Comparison of ENCODE assay signal across 20 cellular contexts in the genomic region with DNA sequence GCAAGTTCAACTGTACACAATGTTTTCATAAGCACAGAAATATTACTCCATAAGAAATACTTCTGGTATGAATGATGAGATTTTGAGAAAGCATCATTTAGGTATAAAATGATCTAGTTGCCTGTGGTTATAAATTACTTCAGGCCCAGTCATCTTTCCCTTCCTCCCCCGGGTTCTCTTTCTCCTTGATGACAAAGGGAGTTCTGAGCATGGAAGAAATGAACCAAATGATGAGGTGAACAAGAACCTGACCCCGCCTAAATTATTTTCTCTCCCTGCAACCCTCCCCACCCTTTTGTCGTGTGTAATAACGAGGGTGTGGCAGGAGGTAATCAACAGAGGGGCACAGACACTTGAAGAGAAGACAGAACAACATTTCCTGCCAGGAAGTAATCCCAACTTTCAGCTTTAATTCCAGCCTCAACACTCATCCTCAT.
"Had no signal": no experiment of that assay in that cellular context is flagged by ENCODE, and none has a peak within 500 bp of the region (broad histone marks: within the 10 kb centered on the region; RNA-seq: fewer than 3 reads in every experiment).

No MANE protein-coding gene starts in this region.

- H3K36me3 Mint-ChIP-seq: activated naive CD8-positive, alpha-beta T cell treated with anti-CD3 and anti-CD28 coated beads, Interleukin-2, amount 10 ng/mL, durations not matched to agents 7 days and 5 days; mesothelial cell of epicardium; natural killer cell treated with Interleukin-12 subunit alpha and Interleukin-12 subunit beta and Interleukin-15 and Interleukin-18, amount 100 ng/mL, for 72 hours had no signal

- H3K27me3 ChIP-seq: upper lobe of right lung had no signal

- H3K27ac Mint-ChIP-seq: activated naive CD4-positive, alpha-beta T cell treated with anti-CD3 and anti-CD28 coated beads for 36 hours; activated naive CD8-positive, alpha-beta T cell treated with anti-CD3 and anti-CD28 coated beads, Interleukin-2, amount 10 ng/mL, durations not matched to agents 7 days and 5 days; mesothelial cell of epicardium; natural killer cell treated with Interleukin-12 subunit alpha and Interleukin-12 subunit beta and Interleukin-15 and Interleukin-18, amount 100 ng/mL, for 72 hours; progenitor cell of endocrine pancreas had no signal

- H3K4me1 Mint-ChIP-seq: activated naive CD8-positive, alpha-beta T cell treated with anti-CD3 and anti-CD28 coated beads, Interleukin-2, amount 10 ng/mL, durations not matched to agents 7 days and 5 days; mesothelial cell of epicardium had no signal

- H3K9me3 ChIP-seq: left ventricle myocardium inferior, thoracic aorta, upper lobe of right lung had no signal

- H3K9me3 Mint-ChIP-seq: activated naive CD4-positive, alpha-beta T cell treated with anti-CD3 and anti-CD28 coated beads for 36 hours; activated naive CD8-positive, alpha-beta T cell treated with anti-CD3 and anti-CD28 coated beads, Interleukin-2, amount 10 ng/mL, durations not matched to agents 7 days and 5 days; mesothelial cell of epicardium; natural killer cell treated with Interleukin-12 subunit alpha and Interleukin-12 subunit beta and Interleukin-15 and Interleukin-18, amount 100 ng/mL, for 72 hours had no signal

- FAIRE-seq: kidney, TTC549 had no signal

- DNase-seq: activated CD4-positive, CD25-positive, alpha-beta regulatory T cell treated with anti-CD3 and anti-CD28 coated beads, Interleukin-2, amount 50 U/mL, for 72 hours; activated naive CD4-positive, alpha-beta T cell treated with anti-CD3 and anti-CD28 coated beads for 36 hours; activated naive CD8-positive, alpha-beta T cell treated with anti-CD3 and anti-CD28 coated beads, Interleukin-2, amount 10 ng/mL, durations not matched to agents 7 days and 5 days; activated T-cell treated with anti-CD3 and anti-CD28 coated beads, Interleukin-2, amount 50 U/mL, for 1 hour; amniotic stem cell; cerebellar nuclear complex; erythroblast; foreskin fibroblast; kidney; left ventricle myocardium inferior; retina; stimulated activated CD4-positive, alpha-beta T cell treated with anti-CD3 and anti-CD28 coated beads, Interleukin-4, amount 100 ng/mL, for 24 hours; stimulated activated naive CD4-positive, alpha-beta T cell treated with Interleukin-2 at 50 U/mL for 16 hours; upper lobe of right lung; WERI-Rb-1 had no signal

- ATAC-seq: natural killer cell treated with Interleukin-12 subunit alpha and Interleukin-12 subunit beta and Interleukin-15 and Interleukin-18, amount 100 ng/mL, for 72 hours; upper lobe of right lung had no signal

- H3K27ac ChIP-seq: left ventricle myocardium inferior, thoracic aorta, upper lobe of right lung, WERI-Rb-1 had no signal

- H3K4me3 Mint-ChIP-seq: activated naive CD4-positive, alpha-beta T cell treated with anti-CD3 and anti-CD28 coated beads for 36 hours; activated naive CD8-positive, alpha-beta T cell treated with anti-CD3 and anti-CD28 coated beads, Interleukin-2, amount 10 ng/mL, durations not matched to agents 7 days and 5 days; mesothelial cell of epicardium; natural killer cell treated with Interleukin-12 subunit alpha and Interleukin-12 subunit beta and Interleukin-15 and Interleukin-18, amount 100 ng/mL, for 72 hours had no signal

- H3K27me3 Mint-ChIP-seq: activated naive CD8-positive, alpha-beta T cell treated with anti-CD3 and anti-CD28 coated beads, Interleukin-2, amount 10 ng/mL, durations not matched to agents 7 days and 5 days; progenitor cell of endocrine pancreas had no signal

- H3K4me1 ChIP-seq: upper lobe of right lung had no signal

- H3K4me3 ChIP-seq: left ventricle myocardium inferior, thoracic aorta, upper lobe of right lung had no signal

- H3K36me3 ChIP-seq: left ventricle myocardium inferior, thoracic aorta, upper lobe of right lung, WERI-Rb-1 had no signal
